Comparison of ENCODE assay signal across 13 cellular contexts in genomic region chr17:19264681-19265080, GRCh38. TPM values are rescaled to one million over a fixed set of nuclear protein-coding genes. Genes with fewer than 3 reads are reported as not detected.
DNase-seq lines count a peak whose midpoint lies in the region; ATAC-seq, FAIRE-seq and TF ChIP-seq lines count a peak whose summit lies in the region.
"Had no signal": no experiment of that assay in that cellular context is flagged by ENCODE, and none has a peak within 500 bp of the region (broad histone marks: within the 10 kb centered on the region; RNA-seq: fewer than 3 reads in every experiment).

No MANE protein-coding gene starts in this region.

- in situ Hi-C loops in transverse colon (cut with MboI; ENCODE audit: low pct_ligation_motif_present in 1 of 4, low pct_unique_long_range_greater_than_20kb in 1 of 4, low sequenced_read_pairs in 3 of 4) = no loop called here

- peaks cover 14% of the 10 kb centered on the region for H3K36me3 Mint-ChIP-seq in nephron progenitor cell (ENCODE audit: low read depth)
- H3K36me3 Mint-ChIP-seq: CD8-positive, alpha-beta T cell had no signal

- peak overlapping the region; percentile 17 for H3K56ac ChIP-seq in H1 (replicated peaks; ENCODE audit: insufficient read length, low read depth, low read length)

- peaks cover 8 to 32% of the 10 kb centered on the region in 2 experiments for H4K20me1 ChIP-seq in H1 (replicated peaks in 1 of 2; ENCODE audit: control insufficient read depth in 1 of 2, insufficient read depth in 2 of 2, low read length in 2 of 2)

- H3K27me3 ChIP-seq in H1 (replicated peaks in 1 of 4; ENCODE audit: control insufficient read depth in 3 of 4, extremely low read depth in 1 of 4, insufficient read depth in 3 of 4, low read length in 3 of 4) (no peaks in the 10 kb centered on the region), transverse colon (no peaks in the 10 kb centered on the region)

- H3K9me3 ChIP-seq in H1 (ENCODE audit: insufficient read depth in 2 of 2, low read depth in 1 of 2, low read length in 1 of 2) (no peaks in the 10 kb centered on the region), transverse colon (no peaks in the 10 kb centered on the region)

- POLR2A ChIA-PET in H1 (lab: Charles Lee; ENCODE audit: partially characterized antibody) = no interaction called here

- H3K23ac ChIP-seq in H1 (ENCODE audit: insufficient read length) = no peak overlapping the region

- TF ChIP-seq CTCF in H1 (IDR thresholded peaks at IDR 0.05; ENCODE audit: control extremely low read depth in 1 of 3, insufficient read depth in 1 of 3, low read depth in 1 of 3, low read length in 3 of 3) (no peak), nephron progenitor cell (IDR thresholded peaks at IDR 0.05) (no peak), transverse colon (IDR thresholded peaks at IDR 0.05) (no peak)

- H3K27ac ChIP-seq in H1 (ENCODE audit: low read depth, low read length) = no peak overlapping the region
- peak overlapping the region; percentile 63 to 80 (median 74) for H3K27ac ChIP-seq in transverse colon
- H3K27ac ChIP-seq: 22Rv1 had no signal

- no peak overlapping the region for H2BK20ac ChIP-seq in H1 (ENCODE audit: low read length)

- H2AFZ ChIP-seq in H1 (ENCODE audit: low read length) = no peak overlapping the region

- no peak overlapping the region for H3K14ac ChIP-seq in H1 (ENCODE audit: insufficient read length)

- TF ChIP-seq POLR2A in H1 (IDR thresholded peaks at IDR 0.05; ENCODE audit: control extremely low read depth in 1 of 2, low read depth in 2 of 2, low read length in 2 of 2) (no peak), transverse colon (IDR thresholded peaks at IDR 0.05) (no peak)

- no peak overlapping the region for H3K4me2 ChIP-seq in H1 (ENCODE audit: insufficient read depth in 1 of 2, low read depth in 2 of 2, low read length in 2 of 2)

- no peak overlapping the region for H3K18ac ChIP-seq in H1 (ENCODE audit: extremely low read depth, low read length)

- no peak overlapping the region; the same call in 1 of the 2 replicates for H4K8ac ChIP-seq in H1 (ENCODE audit: extremely low read depth, insufficient read depth, low read length)

- no peak overlapping the region for H2BK15ac ChIP-seq in H1 (ENCODE audit: low read length)

- no peak overlapping the region for H3K4me3 Mint-ChIP-seq in nephron progenitor cell
- H3K4me3 Mint-ChIP-seq: CD8-positive, alpha-beta T cell; IgD-negative memory B cell had no signal

- intact Hi-C loops in transverse colon (cut with DNase I; ENCODE audit: low total_unique reads) = loop anchor here (1.0 kb wide), 1 partner anchor 13 kb away; no protein-coding TSS in a partner anchor

- H3K27me3 Mint-ChIP-seq in nephron progenitor cell (ENCODE audit: low read depth, poor library complexity) = no peaks in the 10 kb centered on the region
- H3K27me3 Mint-ChIP-seq: IgD-negative memory B cell had no signal

- no peak overlapping the region for H2BK5ac ChIP-seq in H1 (ENCODE audit: low read depth, low read length)

- H3K9ac ChIP-seq in H1 (replicated peaks in 1 of 4; ENCODE audit: extremely low read depth in 1 of 4, low read depth in 3 of 4, low read length in 3 of 4) = no peak overlapping the region; a peak in 1 of 7 replicates

- H3K79me2 ChIP-seq in H1 (ENCODE audit: control insufficient read depth in 1 of 2, insufficient read depth in 2 of 2, low read length in 2 of 2) = peaks cover 0 to 65% of the 10 kb centered on the region in 2 experiments; a peak in 3 of 4 replicates

- 92% methylated on average over 6 of the region's 6 CpGs; no CpG with 5 or more reads in 1 of the 2 experiments for WGBS in H1 (ENCODE audit: extremely low coverage in 1 of 2, insufficient coverage in 1 of 2, insufficient read length in 1 of 2, insufficient replicate concordance in 2 of 2, low coverage in 1 of 2, low lambda C conversion rate in 2 of 2, missing lambda C conversion rate in 1 of 2), 2 experiments
- WGBS in transverse colon (ENCODE audit: low coverage in 1 of 2), 2 donors = 0 to 42% methylated on average over 1 to 6 of the region's 6 CpGs

- no peak overlapping the region for H4K5ac ChIP-seq in H1 (ENCODE audit: insufficient read length, low read depth, low read length)

- peaks cover 18% of the 10 kb centered on the region for H3K79me1 ChIP-seq in H1 (ENCODE audit: low read depth, low read length)

- no peak overlapping the region for H2AK5ac ChIP-seq in H1 (ENCODE audit: low read depth, low read length)

- H3K27ac Mint-ChIP-seq in nephron progenitor cell = peak overlapping the region; percentile 64
- H3K27ac Mint-ChIP-seq: CD8-positive, alpha-beta T cell had no signal

- no peak for FAIRE-seq in H1 (lab: Jason Lieb, UNC)

- no peak for ATAC-seq in GM21381 (IDR thresholded peaks at IDR 0.05; ENCODE audit: unreplicated experiment)
- ATAC-seq: CD8-positive, alpha-beta T cell had no signal

- H3K23me2 ChIP-seq in H1 (ENCODE audit: low read depth, low read length) = no peaks in the 10 kb centered on the region

- no peak overlapping the region for H3K4ac ChIP-seq in H1 (replicated peaks; ENCODE audit: insufficient read length, low read depth, low read length)

- H2BK12ac ChIP-seq in H1 (ENCODE audit: low read depth, low read length) = no peak overlapping the region

- CTCF ChIA-PET in H1 (lab: Charles Lee; ENCODE audit: partially characterized antibody) = interaction anchor here (1.1 to 1.7 kb wide), 3 partner anchors 23 to 58 kb away, joined by 3 to 4 read pairs (median 4); no protein-coding TSS in a partner anchor

- H3K4me1 Mint-ChIP-seq in nephron progenitor cell = peaks cover 73% of the 10 kb centered on the region

- H3K4me3 ChIP-seq in H1 (ENCODE audit: extremely low read depth in 1 of 4, insufficient read depth in 2 of 4, low read depth in 3 of 4, low read length in 4 of 4) (no peak overlapping the region), transverse colon (no peak overlapping the region)

- no peaks in the 10 kb centered on the region for H3K9me3 Mint-ChIP-seq in nephron progenitor cell
- H3K9me3 Mint-ChIP-seq: CD8-positive, alpha-beta T cell had no signal

- peaks cover 0 to 3% (median under 1%) of the 10 kb centered on the region in 4 experiments; a peak in 4 of 7 replicates for H3K4me1 ChIP-seq in H1 (replicated peaks in 1 of 4; ENCODE audit: control insufficient read depth in 3 of 4, insufficient read depth in 4 of 4, low read length in 3 of 4)
- H3K4me1 ChIP-seq in transverse colon = peaks cover 31 to 76% (median 46%) of the 10 kb centered on the region in 4 donors

- TF ChIP-seq RAD21 in H1 (IDR thresholded peaks at IDR 0.05 in 1 of 2, conservative IDR thresholded peaks at IDR 0.05 in 1 of 2; ENCODE audit: low read depth in 2 of 2, low read length in 2 of 2) = no peak

- TF ChIP-seq EP300 in H1 (IDR thresholded peaks at IDR 0.05; ENCODE audit: borderline replicate concordance in 1 of 2, low read depth in 2 of 2, low read length in 2 of 2) (no peak), transverse colon (IDR thresholded peaks at IDR 0.05; ENCODE audit: low read depth) (no peak)

- DNase-seq in NCI-H1092 treated with DMSO at 0.1 percent for 48 hours (lab: John Stamatoyannopoulos, UW) (peak; percentile 18), NCI-H1092 (lab: John Stamatoyannopoulos, UW) (no peak), H1 (ENCODE audit: low read depth in 1 of 2, low spot score in 2 of 2) (no peak), nephron progenitor cell (no peak), transverse colon (no peak), KG1 (lab: John Stamatoyannopoulos, UW) (no peak)
- no peak for DNase-seq in stimulated activated CD8-positive, alpha-beta memory T cell treated with anti-CD3 and anti-CD28 coated beads, Interleukin-4, amount 100 ng/mL, for 48 hours
- DNase-seq: CD8-positive, alpha-beta T cell; mesendoderm; NCI-H1436 treated with DMSO at 0.1 percent for 48 hours had no signal

- no peak overlapping the region for H4K91ac ChIP-seq in H1 (replicated peaks; ENCODE audit: insufficient read length, low read length)

- H2BK120ac ChIP-seq in H1 (replicated peaks; ENCODE audit: low read depth, low read length) = no peak overlapping the region

- no peaks in the 10 kb centered on the region; a peak in 1 of 8 replicates for H3K36me3 ChIP-seq in H1 (ENCODE audit: control insufficient read depth in 2 of 4, insufficient read depth in 4 of 4, low read length in 3 of 4)
- H3K36me3 ChIP-seq in transverse colon = no peaks in the 10 kb centered on the region

TF ChIP-seq in H1, 55 proteins besides CTCF, POLR2A, EP300 and RAD21:
- TF ChIP-seq CHD1 (IDR thresholded peaks at IDR 0.05; ENCODE audit: low read depth, low read length) = no peak
- no peak for TF ChIP-seq ZNF274 (IDR thresholded peaks at IDR 0.05; ENCODE audit: borderline replicate concordance, extremely low read depth, low read length)
- no peak for TF ChIP-seq NANOG (IDR thresholded peaks at IDR 0.05; ENCODE audit: insufficient read depth, low read depth, low read length, poor library complexity, severe bottlenecking)
- TF ChIP-seq KDM1A (IDR thresholded peaks at IDR 0.05; ENCODE audit: borderline replicate concordance, low read length) = no peak
- no peak for TF ChIP-seq CBX8 (IDR thresholded peaks at IDR 0.05; ENCODE audit: borderline replicate concordance, low read depth, low read length)
- no peak for TF ChIP-seq EZH2 (IDR thresholded peaks at IDR 0.05; ENCODE audit: low read depth, low read length, severe bottlenecking)
- no peak for TF ChIP-seq MAFK (IDR thresholded peaks at IDR 0.05; ENCODE audit: low read depth, low read length)
- TF ChIP-seq GTF2F1 (IDR thresholded peaks at IDR 0.05; ENCODE audit: borderline replicate concordance, low read depth, low read length) = no peak

RNA-seq across cellular contexts. Expression of gene EPN2, which starts 27.5 kb away (rescaled TPM):
- total RNA-seq in H1 (2021; fragmentation: NEBNext Ultra II Directional; extraction: Animal tissue kit (Norgen Biotek cat#: 25700)) = 40.8 and 55.8 TPM in 2 replicates
- polyA plus RNA-seq in H1 (2011; rRNA removed) = 28.7 and 39.3 TPM in 2 replicates
- polyA plus RNA-seq in H1 (2011; cell fraction: cytosol; rRNA removed) = 33.0 TPM
- 90.8 TPM for polyA plus RNA-seq in H1 (2011; cell fraction: nucleus; rRNA removed)
- polyA plus RNA-seq in H1 (2012, experiment 1 of 2) = 33.3 to 40.6 TPM (median 36.7 TPM) in 4 replicates
- 12.2 TPM for polyA plus RNA-seq in H1 (2012, experiment 2 of 2)
- 35.2 TPM for polyA plus RNA-seq in H1 (2013, experiment 1 of 2)
- 32.9 TPM for polyA plus RNA-seq in H1 (2013, experiment 2 of 2)
- polyA minus RNA-seq in H1 (2011; rRNA and poly(A)+ RNA removed) = 61.5 and 78.1 TPM in 2 replicates
- 30.4 TPM for polyA minus RNA-seq in H1 (2011; cell fraction: cytosol; rRNA and poly(A)+ RNA removed)
- 51.2 TPM for polyA minus RNA-seq in H1 (2011; cell fraction: nucleus; rRNA and poly(A)+ RNA removed)
- total RNA-seq in transverse colon = 10 to 100 TPM; 30.4 to 98.7 (median 65.5) TPM
